ENCODE assay signal across 8 cellular contexts in the genomic region with DNA sequence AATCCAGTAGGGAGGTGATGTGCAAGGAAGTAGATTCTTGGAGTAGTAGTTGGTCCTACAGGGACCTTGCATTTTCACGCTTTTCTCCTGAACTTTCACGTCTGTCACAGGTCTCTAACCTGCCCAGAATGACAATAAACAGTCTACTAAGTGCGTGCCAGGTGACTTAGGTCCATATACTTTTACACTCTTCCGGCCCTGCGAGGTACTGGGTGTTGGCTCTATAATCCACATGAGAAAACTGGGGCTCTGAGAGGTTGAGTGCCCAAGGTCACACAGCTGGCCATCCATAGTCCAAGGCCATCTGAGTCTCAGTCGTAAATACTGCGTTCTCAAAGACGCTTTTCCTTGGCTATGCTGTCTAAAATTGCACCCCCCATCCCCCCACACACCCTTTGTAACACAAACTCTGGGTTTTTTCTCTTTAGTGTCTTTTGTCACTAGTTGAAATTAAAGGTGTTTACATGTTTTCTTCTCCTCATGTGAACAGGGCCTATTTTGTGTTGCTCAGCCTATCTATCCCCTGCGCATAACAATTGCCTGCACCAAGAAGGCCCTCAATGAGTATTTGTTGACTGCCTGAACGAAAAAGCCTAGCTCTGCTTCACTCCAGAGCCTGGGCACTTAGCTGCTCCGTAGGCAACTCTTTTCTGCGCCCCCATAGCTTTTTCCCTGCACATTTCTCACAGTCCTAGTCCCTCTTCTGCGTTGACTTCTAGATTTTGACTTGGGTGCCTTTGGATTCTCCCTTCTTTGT. TPM values are rescaled to one million over a fixed set of nuclear protein-coding genes. Genes with fewer than 3 reads are reported as not detected.
DNase-seq lines count a peak whose midpoint lies in the region; ATAC-seq lines count a peak whose summit lies in the region.

No MANE protein-coding gene starts in this region.

- peaks cover 19% of the 10 kb centered on the region for H3K36me3 ChIP-seq in Karpas-422 (ENCODE audit: insufficient read depth, low read length)
- peaks cover 7 to 9% of the 10 kb centered on the region in 2 donors for H3K36me3 ChIP-seq in mucosa of rectum (ENCODE audit: control insufficient read depth in 2 of 2, insufficient read depth in 2 of 2, low read length in 2 of 2)

- H2AFZ ChIP-seq in Karpas-422 (ENCODE audit: low read length), result peak overlapping the region; percentile 72; the same call in 1 of the 2 replicates

- H3K79me2 ChIP-seq in Karpas-422 (ENCODE audit: low read length), result peaks cover 58% of the 10 kb centered on the region

- peaks cover 60% of the 10 kb centered on the region for H3K4me1 Mint-ChIP-seq in central memory CD8-positive, alpha-beta T cell

- no peaks in the 10 kb centered on the region for H3K9me2 ChIP-seq in Karpas-422 (replicated peaks; ENCODE audit: insufficient read depth, low read length)

- peaks cover 3% of the 10 kb centered on the region for H3K36me3 Mint-ChIP-seq in central memory CD8-positive, alpha-beta T cell (ENCODE audit: insufficient read depth)

- peaks cover 24% of the 10 kb centered on the region for H4K20me1 ChIP-seq in Karpas-422 (ENCODE audit: insufficient read depth, low read depth, low read length)

- H3K4me2 ChIP-seq in Karpas-422 (ENCODE audit: low read depth, low read length, poor library complexity, severe bottlenecking), result peak overlapping the region; percentile 92

- H3K4me3 ChIP-seq in Karpas-422 (ENCODE audit: low read length) (peak overlapping the region; percentile 91), mucosa of rectum (ENCODE audit: low read length in 2 of 2) (peak overlapping the region; percentile 81 to 82)

- H3K27ac ChIP-seq in Karpas-422 (ENCODE audit: low read length) (no peak overlapping the region), mucosa of rectum (ENCODE audit: low read depth in 2 of 2, low read length in 2 of 2) (peak overlapping the region; percentile 63 to 80)

- H3K9ac ChIP-seq in Karpas-422 (ENCODE audit: low read length), result peak overlapping the region; percentile 93
- peak overlapping the region; percentile 58 to 84 for H3K9ac ChIP-seq in mucosa of rectum (ENCODE audit: low read depth in 1 of 2, low read length in 2 of 2)

- H3K4me1 ChIP-seq in Karpas-422 (ENCODE audit: low read length) (peaks cover 16% of the 10 kb centered on the region), mucosa of rectum (ENCODE audit: control insufficient read depth in 2 of 2, insufficient read depth in 2 of 2, low read length in 2 of 2) (peaks cover 13 to 14% of the 10 kb centered on the region in 2 donors)

- H3K9me3 Mint-ChIP-seq in central memory CD8-positive, alpha-beta T cell, result no peaks in the 10 kb centered on the region

- no peaks in the 10 kb centered on the region for H3K27me3 ChIP-seq in Karpas-422 (ENCODE audit: low read length)
- peaks cover 0 to 3% of the 10 kb centered on the region in 2 donors for H3K27me3 ChIP-seq in mucosa of rectum (ENCODE audit: control insufficient read depth in 2 of 2, insufficient read depth in 2 of 2, low read length in 2 of 2)

- H3K9me3 ChIP-seq in Karpas-422 (ENCODE audit: low read length), result no peaks in the 10 kb centered on the region
- no peaks in the 10 kb centered on the region for H3K9me3 ChIP-seq in mucosa of rectum (ENCODE audit: control insufficient read depth in 2 of 2, low read length in 2 of 2)

- peaks cover 8% of the 10 kb centered on the region for H3K27me3 Mint-ChIP-seq in central memory CD8-positive, alpha-beta T cell

- DNase-seq in activated T-cell treated with anti-CD3 and anti-CD28 coated beads, Interleukin-2, amount 50 U/mL, for 1 hour, result peak; percentile 29
- DNase-seq in activated T-cell treated with anti-CD3 and anti-CD28 coated beads for 4 hours (no peak), Karpas-422 (no peak), NCI-H2081 (lab: John Stamatoyannopoulos, UW) (no peak)
- no peak for DNase-seq in central memory CD8-positive, alpha-beta T cell (ENCODE audit: low spot score in 2 of 2)
- no peak for DNase-seq in stimulated activated CD4-positive, alpha-beta T cell treated with anti-CD3 and anti-CD28 coated beads, Interleukin-15, amount 100 ng/mL, for 24 hours

- H3K4me3 Mint-ChIP-seq in central memory CD8-positive, alpha-beta T cell, result peak overlapping the region; percentile 97

- ATAC-seq in central memory CD8-positive, alpha-beta T cell (replicated peaks; ENCODE audit: extremely low read depth, poor library complexity, severe bottlenecking), result no peak
- no peak for ATAC-seq in GM18519 (IDR thresholded peaks at IDR 0.05; ENCODE audit: low FRiP score, unreplicated experiment)

- peak overlapping the region; percentile 90 for H3K27ac Mint-ChIP-seq in central memory CD8-positive, alpha-beta T cell (ENCODE audit: low read depth)

RNA-seq across cellular contexts. Expression of a gene that starts 0.9 kb away (rescaled TPM):
- total RNA-seq in Karpas-422 (2014; rRNA removed; shearing (Covaris generic); ENCODE audit: low replicate concordance), result 62.9 and 87.3 TPM in 2 replicates

RNA-seq across cellular contexts. Expression of a gene that starts 35.3 kb away (rescaled TPM):
- total RNA-seq in Karpas-422 (2014; rRNA removed; shearing (Covaris generic); ENCODE audit: low replicate concordance), result not detected in 2 replicates
